In genomic region chr3:18338827-18339226, GRCh38 we compare ENCODE assay signal across 22 cellular contexts.
"Had no signal": no experiment of that assay in that cellular context is flagged by ENCODE, and none has a peak within 500 bp of the region (broad histone marks: within the 10 kb centered on the region; RNA-seq: fewer than 3 reads in every experiment).

No MANE protein-coding gene starts in this region.

- ATAC-seq: activated CD4-positive, alpha-beta T cell treated with anti-CD3 and anti-CD28 coated beads for 36 hours; activated CD8-positive, alpha-beta T cell treated with anti-CD3 and anti-CD28 coated beads for 36 hours; PC-3; T-cell had no signal

- H3K36me3 ChIP-seq: MG63 had no signal

- H3K27me3 ChIP-seq: MG63 had no signal

- H3K4me1 Mint-ChIP-seq: brain had no signal

- H3K4me3 Mint-ChIP-seq: activated CD4-positive, alpha-beta T cell treated with anti-CD3 and anti-CD28 coated beads for 36 hours; activated CD8-positive, alpha-beta T cell treated with anti-CD3 and anti-CD28 coated beads for 36 hours; activated naive CD4-positive, alpha-beta T cell treated with anti-CD3 and anti-CD28 coated beads for 36 hours; activated naive CD8-positive, alpha-beta T cell; activated T-helper 1 cell treated with anti-CD3 and anti-CD28 coated beads, Interleukin-12 subunit alpha, Interleukin-12 subunit beta, Interleukin-2, Interleukin-4 antibody, amounts not matched to agents 30 ng/mL and 10 ng/mL and 1 ng/mL, durations not matched to agents 14 hours and 24 hours and 36 hours; brain; T-cell had no signal

- H3K9me3 ChIP-seq: MG63 had no signal

- H3K27ac ChIP-seq: SK-N-MC, VCaP had no signal

- H3K36me3 Mint-ChIP-seq: activated naive CD8-positive, alpha-beta T cell; brain; T-cell had no signal

- H3K4me3 ChIP-seq: MG63, SK-N-MC had no signal

- H3K27ac Mint-ChIP-seq: activated CD4-positive, alpha-beta T cell treated with anti-CD3 and anti-CD28 coated beads for 36 hours; activated CD8-positive, alpha-beta T cell treated with anti-CD3 and anti-CD28 coated beads for 36 hours; activated naive CD4-positive, alpha-beta T cell treated with anti-CD3 and anti-CD28 coated beads for 36 hours; activated naive CD8-positive, alpha-beta T cell; activated T-helper 1 cell treated with anti-CD3 and anti-CD28 coated beads, Interleukin-12 subunit alpha, Interleukin-12 subunit beta, Interleukin-2, Interleukin-4 antibody, amounts not matched to agents 30 ng/mL and 10 ng/mL and 1 ng/mL, durations not matched to agents 14 hours and 24 hours and 36 hours; T-cell had no signal

- H3K9me3 Mint-ChIP-seq: activated CD8-positive, alpha-beta T cell treated with anti-CD3 and anti-CD28 coated beads for 36 hours; activated naive CD4-positive, alpha-beta T cell treated with anti-CD3 and anti-CD28 coated beads for 36 hours; T-cell had no signal

- DNase-seq: activated CD4-positive, alpha-beta T cell treated with anti-CD3 and anti-CD28 coated beads for 36 hours; activated CD8-positive, alpha-beta memory T cell treated with anti-CD3 and anti-CD28 coated beads, Interleukin-2, amount 50 U/mL, for 4 hours; activated CD8-positive, alpha-beta T cell treated with anti-CD3 and anti-CD28 coated beads for 36 hours; activated effector memory CD4-positive, alpha-beta T cell treated with anti-CD3 and anti-CD28 coated beads, Interleukin-2, amount 50 U/mL, for 16 hours; activated naive CD4-positive, alpha-beta T cell treated with anti-CD3 and anti-CD28 coated beads for 36 hours; caudate nucleus; MG63; NCI-H1105 treated with DMSO at 0.1 percent for 48 hours; NCI-H1436 treated with DMSO at 0.1 percent for 48 hours; NCI-H187; NCI-H2081; NCI-H510A treated with DMSO at 0.1 percent for 48 hours; PC-3; SIG-M5; T-cell; T-helper 2 cell; T1000 had no signal

- H3K27me3 Mint-ChIP-seq: activated CD8-positive, alpha-beta T cell treated with anti-CD3 and anti-CD28 coated beads for 36 hours; brain had no signal
